In the genomic region with DNA sequence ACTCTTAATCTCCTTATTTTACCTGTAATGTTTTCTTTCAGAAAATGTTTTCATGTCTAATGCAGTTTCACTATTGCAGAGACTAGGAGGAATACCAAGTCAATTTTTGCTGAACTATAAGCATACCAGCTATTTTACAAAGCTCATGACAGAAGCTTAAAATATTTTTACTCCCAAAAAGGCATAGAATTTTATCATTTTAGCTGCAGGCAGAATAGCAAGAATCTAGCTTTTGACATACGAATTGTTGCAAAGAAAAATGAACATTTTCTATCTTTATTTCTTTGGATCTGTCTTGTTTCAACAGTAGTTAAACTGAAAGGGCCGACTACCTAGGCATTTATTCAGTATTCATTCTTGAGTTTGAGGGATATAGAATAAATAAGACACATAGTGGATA, we compare ENCODE assay signal across 9 cellular contexts.
"Had no signal": no experiment of that assay in that cellular context is flagged by ENCODE, and none has a peak within 500 bp of the region (broad histone marks: within the 10 kb centered on the region; RNA-seq: fewer than 3 reads in every experiment).

No MANE protein-coding gene starts in this region.

- H3K4me1 ChIP-seq: HAP-1 had no signal

- H3K4me3 ChIP-seq: GM23248, GM23338, HAP-1 had no signal

- H3K27ac ChIP-seq: GM23248 had no signal

- H2AFZ ChIP-seq: GM23248, GM23338 had no signal

- H3K4me2 ChIP-seq: GM23338 had no signal

- H3K9me3 ChIP-seq: HAP-1 had no signal

- ATAC-seq: GM23338, HCT116 had no signal

- DNase-seq: GM23248, GOT3, H7, H9, HCEC 1CT, HFFc6 had no signal

- H3K36me3 ChIP-seq: HAP-1 had no signal

- H3K9ac ChIP-seq: GM23248 had no signal
